Comparison of ENCODE assay signal across 16 cellular contexts in genomic region chr19:9862897-9863296, GRCh38. TPM values are rescaled to one million over a fixed set of nuclear protein-coding genes. Genes with fewer than 3 reads are reported as not detected.
DNase-seq lines count a peak whose midpoint lies in the region; ATAC-seq and TF ChIP-seq lines count a peak whose summit lies in the region.
"Had no signal": no experiment of that assay in that cellular context is flagged by ENCODE, and none has a peak within 500 bp of the region (broad histone marks: within the 10 kb centered on the region; RNA-seq: fewer than 3 reads in every experiment).

No MANE protein-coding gene starts in this region.

- H3K27me3 Mint-ChIP-seq in CD4-positive, alpha-beta T cell: no peaks in the 10 kb centered on the region
- no peaks in the 10 kb centered on the region for H3K27me3 Mint-ChIP-seq in CD8-positive, alpha-beta memory T cell
- H3K27me3 Mint-ChIP-seq in activated T-helper 17 cell treated with anti-CD3 and anti-CD28 coated beads, Interleukin-2, amount 50 U/mL, for 72 hours: no peaks in the 10 kb centered on the region
- no peaks in the 10 kb centered on the region for H3K27me3 Mint-ChIP-seq in naive thymus-derived CD4-positive, alpha-beta T cell

- peaks cover 3% of the 10 kb centered on the region for H3K36me3 Mint-ChIP-seq in CD4-positive, alpha-beta T cell (ENCODE audit: low read depth)
- peaks cover under 1 to 2% (median under 1%) of the 10 kb centered on the region in 3 donors for H3K36me3 Mint-ChIP-seq in CD8-positive, alpha-beta memory T cell
- H3K36me3 Mint-ChIP-seq in activated T-helper 17 cell treated with anti-CD3 and anti-CD28 coated beads, Interleukin-2, amount 50 U/mL, for 72 hours (ENCODE audit: low read depth): no peaks in the 10 kb centered on the region
- peaks cover 0 to 6% (median 2%) of the 10 kb centered on the region in 5 donors for H3K36me3 Mint-ChIP-seq in naive thymus-derived CD4-positive, alpha-beta T cell
- H3K36me3 Mint-ChIP-seq: naive B cell had no signal

- no peak for TF ChIP-seq CTCF in CD4-positive, alpha-beta T cell (IDR thresholded peaks at IDR 0.05)
- no peak for TF ChIP-seq CTCF in WERI-Rb-1 (IDR thresholded peaks at IDR 0.05; ENCODE audit: low read depth, low read length)

- POLR2A ChIA-PET in CD4-positive, alpha-beta T cell (lab: Charles Lee): interaction anchor here (1.2 to 2.5 kb wide), 2 partner anchors 28 to 35 kb away, joined by 7 to 9 read pairs; partner anchors contain the start of genes PIN1 and UBL5
- POLR2A ChIA-PET in CD8-positive, alpha-beta memory T cell (lab: Charles Lee): interaction anchor here (0.7 kb wide), 1 partner anchor 740 kb away, joined by 3 read pairs; no protein-coding TSS in a partner anchor
- POLR2A ChIA-PET in naive thymus-derived CD4-positive, alpha-beta T cell (lab: Charles Lee): interaction anchor here (0.8 to 2.3 kb wide), 3 partner anchors 10 to 237 kb away, joined by 3 to 10 read pairs (median 5); no protein-coding TSS in a partner anchor

- intact Hi-C loops in CD4-positive, alpha-beta T cell (cut with DNase I, micrococcal nuclease): loop anchor here (2.0 kb wide), 3 partner anchors 26 to 52 kb away; partner anchors contain the start of gene PIN1 (in 1 of the 2)
- intact Hi-C loops in naive thymus-derived CD4-positive, alpha-beta T cell (cut with micrococcal nuclease): loop anchor here (1.0 to 2.0 kb wide), 3 partner anchors 14 to 28 kb away; partner anchors contain the start of gene PIN1 (in 2 of the 2)

- no peaks in the 10 kb centered on the region for H3K27me3 ChIP-seq in CD4-positive, alpha-beta T cell (ENCODE audit: control insufficient read depth, insufficient read depth, low read length)
- no peaks in the 10 kb centered on the region for H3K27me3 ChIP-seq in CD8-positive, alpha-beta memory T cell (ENCODE audit: insufficient read depth, low read length, poor library complexity, severe bottlenecking)
- no peaks in the 10 kb centered on the region for H3K27me3 ChIP-seq in naive thymus-derived CD4-positive, alpha-beta T cell (ENCODE audit: control insufficient read depth in 2 of 2, insufficient read depth in 2 of 2, low read length in 2 of 2)
- H3K27me3 ChIP-seq in WERI-Rb-1 (ENCODE audit: insufficient read depth, low read depth, severe bottlenecking): no peaks in the 10 kb centered on the region
- H3K27me3 ChIP-seq: right atrium auricular region, tibial nerve had no signal

- H3K27ac ChIP-seq in CD4-positive, alpha-beta T cell (ENCODE audit: low read depth, low read length): peak overlapping the region; percentile 71
- no peak overlapping the region for H3K27ac ChIP-seq in CD8-positive, alpha-beta memory T cell (ENCODE audit: low read depth, low read length)
- peak overlapping the region; percentile 61 for H3K27ac ChIP-seq in naive thymus-derived CD4-positive, alpha-beta T cell (ENCODE audit: low read depth, low read length)
- H3K27ac ChIP-seq in WERI-Rb-1: no peak overlapping the region
- H3K27ac ChIP-seq: right atrium auricular region, tibial nerve had no signal

- H3K4me3 Mint-ChIP-seq in CD4-positive, alpha-beta T cell: peak overlapping the region; percentile 76
- H3K4me3 Mint-ChIP-seq in CD8-positive, alpha-beta memory T cell: peak overlapping the region in 6 of 7 donors; percentile 51 to 82 (median 68)
- H3K4me3 Mint-ChIP-seq in activated T-helper 17 cell treated with anti-CD3 and anti-CD28 coated beads, Interleukin-2, amount 50 U/mL, for 72 hours: peak overlapping the region; percentile 91
- H3K4me3 Mint-ChIP-seq in naive thymus-derived CD4-positive, alpha-beta T cell: peak overlapping the region; percentile 81 to 98 (median 92)
- H3K4me3 Mint-ChIP-seq: memory B cell, naive B cell had no signal

- peak in 1 of 10 experiments; percentile 43 for DNase-seq in CD4-positive, alpha-beta T cell
- peak in 2 of 5 donors; percentile 9 to 59 for DNase-seq in CD8-positive, alpha-beta memory T cell
- peak in 7 of 9 donors; percentile 42 to 65 (median 56) for DNase-seq in naive thymus-derived CD4-positive, alpha-beta T cell
- DNase-seq in WERI-Rb-1 (no peak), ureter (ENCODE audit: low spot score) (no peak), DMS 273 (lab: John Stamatoyannopoulos, UW; ENCODE audit: unreplicated experiment) (no peak)
- DNase-seq: activated CD4-positive, CD25-positive, alpha-beta regulatory T cell treated with anti-CD3 and anti-CD28 coated beads, Interleukin-2, amount 50 U/mL, for 72 hours; glutamatergic neuron; MG63; naive B cell; NCI-H2171 treated with DMSO at 0.1 percent for 48 hours; NCI-H526 had no signal

- peaks cover 79% of the 10 kb centered on the region for H3K4me1 Mint-ChIP-seq in CD4-positive, alpha-beta T cell (ENCODE audit: low read depth)
- peaks cover 60 to 85% (median 78%) of the 10 kb centered on the region in 3 donors for H3K4me1 Mint-ChIP-seq in CD8-positive, alpha-beta memory T cell
- peaks cover 41% of the 10 kb centered on the region for H3K4me1 Mint-ChIP-seq in activated T-helper 17 cell treated with anti-CD3 and anti-CD28 coated beads, Interleukin-2, amount 50 U/mL, for 72 hours
- peaks cover 49 to 94% (median 86%) of the 10 kb centered on the region in 7 donors for H3K4me1 Mint-ChIP-seq in naive thymus-derived CD4-positive, alpha-beta T cell

- H3K9me3 ChIP-seq in CD4-positive, alpha-beta T cell (ENCODE audit: control insufficient read depth, low read length): no peaks in the 10 kb centered on the region
- no peaks in the 10 kb centered on the region for H3K9me3 ChIP-seq in CD8-positive, alpha-beta memory T cell (ENCODE audit: low read length)
- no peaks in the 10 kb centered on the region for H3K9me3 ChIP-seq in naive thymus-derived CD4-positive, alpha-beta T cell (ENCODE audit: control insufficient read depth in 2 of 3, low read length in 3 of 3)
- H3K9me3 ChIP-seq in WERI-Rb-1 (ENCODE audit: severe bottlenecking): no peaks in the 10 kb centered on the region
- H3K9me3 ChIP-seq: MG63, right atrium auricular region, tibial nerve had no signal

- H3K27ac Mint-ChIP-seq in CD4-positive, alpha-beta T cell: peak overlapping the region; percentile 88
- H3K27ac Mint-ChIP-seq in CD8-positive, alpha-beta memory T cell: peak overlapping the region; percentile 56 to 97 (median 92)
- H3K27ac Mint-ChIP-seq in activated T-helper 17 cell treated with anti-CD3 and anti-CD28 coated beads, Interleukin-2, amount 50 U/mL, for 72 hours: peak overlapping the region; percentile 97
- peak overlapping the region; percentile 91 to 100 (median 98) for H3K27ac Mint-ChIP-seq in naive thymus-derived CD4-positive, alpha-beta T cell
- H3K27ac Mint-ChIP-seq: memory B cell had no signal

- peak; percentile 54 for ATAC-seq in CD4-positive, alpha-beta T cell (ENCODE audit: poor library complexity)
- ATAC-seq in activated T-helper 17 cell treated with anti-CD3 and anti-CD28 coated beads, Interleukin-2, amount 50 U/mL, for 72 hours (replicated peaks): peak; percentile 62
- ATAC-seq in naive thymus-derived CD4-positive, alpha-beta T cell: peak; percentile 49

- H3K36me3 ChIP-seq in CD8-positive, alpha-beta memory T cell (ENCODE audit: insufficient read depth, low read length): no peaks in the 10 kb centered on the region
- no peaks in the 10 kb centered on the region for H3K36me3 ChIP-seq in naive thymus-derived CD4-positive, alpha-beta T cell (ENCODE audit: control insufficient read depth in 2 of 3, insufficient read depth in 3 of 3, low read length in 3 of 3)
- H3K36me3 ChIP-seq in WERI-Rb-1: peaks cover 15% of the 10 kb centered on the region
- H3K36me3 ChIP-seq: MG63, right atrium auricular region had no signal

- peaks cover 93% of the 10 kb centered on the region for H3K4me1 ChIP-seq in CD8-positive, alpha-beta memory T cell (ENCODE audit: insufficient read depth, low read length)
- H3K4me1 ChIP-seq in naive thymus-derived CD4-positive, alpha-beta T cell (ENCODE audit: control insufficient read depth in 2 of 2, insufficient read depth in 2 of 2, low read length in 2 of 2): peaks cover 63 to 89% of the 10 kb centered on the region in 2 donors
- H3K4me1 ChIP-seq: right atrium auricular region, tibial nerve had no signal

- CTCF ChIA-PET in CD4-positive, alpha-beta T cell (lab: Charles Lee): no interaction called here
- CTCF ChIA-PET in CD8-positive, alpha-beta memory T cell (lab: Charles Lee): interaction anchor here (2.1 kb wide), 1 partner anchor 28 kb away, joined by 6 read pairs; the partner anchor contains the start of gene PIN1
- CTCF ChIA-PET in naive thymus-derived CD4-positive, alpha-beta T cell (lab: Charles Lee): interaction anchor here (0.6 to 1.8 kb wide), 4 partner anchors 10 to 362 kb away, joined by 3 to 13 read pairs (median 4); no protein-coding TSS in a partner anchor

- peak overlapping the region; percentile 28 for H3K4me3 ChIP-seq in CD8-positive, alpha-beta memory T cell (ENCODE audit: low read length)
- peak overlapping the region; percentile 50 for H3K4me3 ChIP-seq in naive thymus-derived CD4-positive, alpha-beta T cell (ENCODE audit: low read length)
- no peak overlapping the region for H3K4me3 ChIP-seq in WERI-Rb-1 (ENCODE audit: low read depth, low read length)
- H3K4me3 ChIP-seq: MG63, right atrium auricular region, tibial nerve had no signal

- H3K9me3 Mint-ChIP-seq in CD4-positive, alpha-beta T cell: no peaks in the 10 kb centered on the region
- H3K9me3 Mint-ChIP-seq in CD8-positive, alpha-beta memory T cell: no peaks in the 10 kb centered on the region
- no peaks in the 10 kb centered on the region for H3K9me3 Mint-ChIP-seq in activated T-helper 17 cell treated with anti-CD3 and anti-CD28 coated beads, Interleukin-2, amount 50 U/mL, for 72 hours
- H3K9me3 Mint-ChIP-seq in naive thymus-derived CD4-positive, alpha-beta T cell: no peaks in the 10 kb centered on the region
- H3K9me3 Mint-ChIP-seq: memory B cell, naive B cell had no signal

RNA-seq across cellular contexts. Expression of gene PIN1, which starts 27.8 kb away (rescaled TPM):
- total RNA-seq in CD4-positive, alpha-beta T cell: 10 to 100 TPM; 33.2 to 35.3 TPM
- total RNA-seq in CD8-positive, alpha-beta memory T cell: 100 to 1,000 TPM; 103 to 110 TPM
- polyA plus RNA-seq in CD8-positive, alpha-beta memory T cell: 112 TPM
- total RNA-seq in activated T-helper 17 cell treated with anti-CD3 and anti-CD28 coated beads, Interleukin-2, amount 50 U/mL, for 72 hours: 10 to 100 TPM; 62.0 to 93.1 TPM
- 10 to 100 TPM; 41.4 to 93.2 (median 61.1) TPM for total RNA-seq in naive thymus-derived CD4-positive, alpha-beta T cell
- 10 to 100 TPM; 88.9 to 94.7 TPM for polyA plus RNA-seq in naive thymus-derived CD4-positive, alpha-beta T cell
- total RNA-seq in ureter: 52.8 TPM

RNA-seq across cellular contexts. Expression of gene UBL5, which starts 35.2 kb away (rescaled TPM):
- total RNA-seq in CD4-positive, alpha-beta T cell: 100 to 1,000 TPM; 163 to 165 TPM
- total RNA-seq in CD8-positive, alpha-beta memory T cell: 100 to 1,000 TPM; 326 to 340 TPM
- 789 TPM for polyA plus RNA-seq in CD8-positive, alpha-beta memory T cell
- 100 to 1,000 TPM; 247 to 395 TPM for total RNA-seq in activated T-helper 17 cell treated with anti-CD3 and anti-CD28 coated beads, Interleukin-2, amount 50 U/mL, for 72 hours
- total RNA-seq in naive thymus-derived CD4-positive, alpha-beta T cell: 100 to 1,000 TPM; 182 to 375 (median 198) TPM
- 100 to 1,000 TPM; 613 to 717 TPM for polyA plus RNA-seq in naive thymus-derived CD4-positive, alpha-beta T cell
- total RNA-seq in ureter: 315 TPM

RNA-seq across cellular contexts. Expression of gene FBXL12, which starts 44.0 kb away (rescaled TPM):
- 10 to 100 TPM; 33.4 to 38.4 TPM for total RNA-seq in CD4-positive, alpha-beta T cell
- total RNA-seq in CD8-positive, alpha-beta memory T cell: 10 to 100 TPM; 24.6 to 25.3 TPM
- 17.2 TPM for polyA plus RNA-seq in CD8-positive, alpha-beta memory T cell
- 10 to 100 TPM; 23.6 to 27.2 TPM for total RNA-seq in activated T-helper 17 cell treated with anti-CD3 and anti-CD28 coated beads, Interleukin-2, amount 50 U/mL, for 72 hours
- 10 to 100 TPM; 16.8 to 36.2 (median 34.0) TPM for total RNA-seq in naive thymus-derived CD4-positive, alpha-beta T cell
- polyA plus RNA-seq in naive thymus-derived CD4-positive, alpha-beta T cell: 10 to 100 TPM in 1 of 2 donors, 1 to 10 TPM in 1; 8.5 to 16.1 TPM
- total RNA-seq in ureter: 28.2 TPM

Comparison
In these comparisons a context has a peak if more than half of its experiments do, and no peak if none do; other contexts are left out.
1. DNase-seq: peak in naive thymus-derived CD4-positive, alpha-beta T cell (7 of 9); none in WERI-Rb-1 (single experiment), ureter (single experiment) and DMS 273 (single experiment).
2. H3K27ac ChIP-seq: peak in CD4-positive, alpha-beta T cell (single experiment) and naive thymus-derived CD4-positive, alpha-beta T cell (single experiment); none in CD8-positive, alpha-beta memory T cell (single experiment) and WERI-Rb-1 (single experiment).
3. Peak in every context shown above with its lines, with median percentiles within 50 percentile points of each other: ATAC-seq, H3K27ac Mint-ChIP-seq and H3K4me3 Mint-ChIP-seq.